ENCODE assay signal across 1 cellular context in genomic region chr17:58659714-58660084, GRCh38.
TF ChIP-seq lines count a peak whose summit lies in the region.

No MANE protein-coding gene starts in this region.

TF ChIP-seq in GM12878, 131 proteins besides CTCF, POLR2A, EP300 and RAD21:
- 0 out of 4 replicates have a peak, but pooled peaks of 1 of the 2 experiments have one; percentile 8 for TF ChIP-seq ETV6 (conservative IDR thresholded peaks at IDR 0.05 in 1 of 2, IDR thresholded peaks at IDR 0.05 in 1 of 2; ENCODE audit: borderline replicate concordance in 1 of 2, low read depth in 1 of 2)
- TF ChIP-seq BHLHE40 (IDR thresholded peaks at IDR 0.05; ENCODE audit: borderline replicate concordance in 1 of 2, low read depth in 2 of 2, low read length in 1 of 2), result peak in 1 of 2 experiments; percentile 46; a peak in 1 of 4 replicates
- TF ChIP-seq NFXL1 (IDR thresholded peaks at IDR 0.05; ENCODE audit: borderline replicate concordance), result 0 out of 2 replicates have a peak, but pooled peaks have one; percentile 48
